Comparison of ENCODE assay signal across 28 cellular contexts in genomic region chr11:88618716-88619462, GRCh38.
"Had no signal": no experiment of that assay in that cellular context is flagged by ENCODE, and none has a peak within 500 bp of the region (broad histone marks: within the 10 kb centered on the region; RNA-seq: fewer than 3 reads in every experiment).

No MANE protein-coding gene starts in this region.

- H3K27ac ChIP-seq: epithelial cell of prostate, esophagus squamous epithelium, gastrocnemius medialis, neutrophil, ovary, right lobe of liver, uterus had no signal

- H3K36me3 ChIP-seq: esophagus squamous epithelium, gastrocnemius medialis, neutrophil, ovary, right lobe of liver, uterus had no signal

- ATAC-seq: activated CD8-positive, alpha-beta T cell treated with anti-CD3 and anti-CD28 coated beads for 36 hours; activated T-cell treated with anti-CD3 and anti-CD28 coated beads, Interleukin-2, amount 50 U/mL, for 4 hours; activated T-helper 17 cell treated with anti-CD3 and anti-CD28 coated beads, Interleukin-2, amount 50 U/mL, for 72 hours; gastrocnemius medialis; left ventricle myocardium superior; mucosa of descending colon; natural killer cell treated with Interleukin-12 subunit alpha and Interleukin-12 subunit beta and Interleukin-15 and Interleukin-18, amount 100 ng/mL, for 72 hours; right lobe of liver; stimulated activated effector memory CD8-positive, alpha-beta T cell treated with anti-CD3 and anti-CD28 coated beads, Interleukin-12 subunit alpha, Interleukin-12 subunit beta, amount 100 ng/mL, for 72 hours; stimulated activated naive CD8-positive, alpha-beta T cell treated with anti-CD3 and anti-CD28 coated beads, Interleukin-15, amount 100 ng/mL, for 72 hours had no signal

- H3K4me1 ChIP-seq: esophagus squamous epithelium, gastrocnemius medialis, right lobe of liver, uterus had no signal

- DNase-seq: activated B cell treated with CpG ODN at 0.5 μM for 24 hours; activated CD4-positive, alpha-beta T cell treated with anti-CD3 and anti-CD28 coated beads, Interleukin-2, amount 50 U/mL, for 1 hour; activated CD8-positive, alpha-beta T cell treated with anti-CD3 and anti-CD28 coated beads for 36 hours; activated gamma-delta T cell treated with Interleukin-2 at 50 U/mL for 16 hours; activated naive CD4-positive, alpha-beta T cell treated with anti-CD3 and anti-CD28 coated beads, Interleukin-2, amount 50 U/mL, for 16 hours; activated T-cell treated with anti-CD3 and anti-CD28 coated beads, Interleukin-2, amount 50 U/mL, for 4 hours; amygdala; caudate nucleus; cortex of kidney; esophagus squamous epithelium; gastrocnemius medialis; glutamatergic neuron; islet precursor cell; left ventricle myocardium superior; mucosa of descending colon; ovary; right lobe of liver; stimulated activated CD4-positive, alpha-beta T cell treated with anti-CD3 and anti-CD28 coated beads, Interleukin-12 subunit alpha, Interleukin-12 subunit beta, amount 100 ng/mL, for 4 hours; stimulated activated CD4-positive, alpha-beta T cell treated with anti-CD3 and anti-CD28 coated beads, Interleukin-4, amount 100 ng/mL, for 24 hours; stimulated activated naive CD8-positive, alpha-beta T cell treated with anti-CD3 and anti-CD28 coated beads, Interleukin-15, amount 100 ng/mL, for 72 hours; substantia nigra; T-helper 2 cell; uterus had no signal

- H3K4me3 ChIP-seq: esophagus squamous epithelium, gastrocnemius medialis, mucosa of descending colon, ovary, right lobe of liver, uterus had no signal

- H3K27me3 ChIP-seq: esophagus squamous epithelium, gastrocnemius medialis, neutrophil, ovary, right lobe of liver, uterus had no signal

- H3K9me3 ChIP-seq: esophagus squamous epithelium, gastrocnemius medialis, mucosa of descending colon, neutrophil, ovary, right lobe of liver, uterus had no signal
